ENCODE assay signal across 12 cellular contexts in the genomic region with DNA sequence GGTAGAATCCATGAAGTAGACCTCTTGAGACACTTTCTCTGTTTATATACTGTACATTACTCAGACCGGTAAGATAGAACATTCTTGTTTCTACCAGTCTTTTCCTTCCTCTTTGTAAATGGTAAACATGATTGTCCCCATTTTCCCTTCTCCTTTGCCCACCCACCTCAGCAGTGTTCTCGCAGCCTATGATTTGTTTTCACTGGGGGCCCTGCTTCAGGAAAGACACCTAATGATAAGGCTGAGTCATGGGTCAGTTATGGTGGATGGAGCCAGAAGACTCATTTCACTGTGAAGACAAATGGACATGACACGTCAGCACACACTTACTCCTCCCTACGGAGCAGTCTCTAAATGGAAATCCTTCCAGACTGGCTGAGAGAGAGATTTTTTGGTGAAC. TPM values are rescaled to one million over a fixed set of nuclear protein-coding genes. Genes with fewer than 3 reads are reported as not detected.
A peak's percentile ranks its signal among the peaks of the same experiment; 100 is the strongest.
DNase-seq lines count a peak whose midpoint lies in the region; ATAC-seq and TF ChIP-seq lines count a peak whose summit lies in the region.
"Had no signal": no experiment of that assay in that cellular context is flagged by ENCODE, and none has a peak within 500 bp of the region (broad histone marks: within the 10 kb centered on the region; RNA-seq: fewer than 3 reads in every experiment).

No MANE protein-coding gene starts in this region.

- H3K27me3 ChIP-seq in A673 (replicated peaks; ENCODE audit: insufficient read depth, low read depth, low read length, poor library complexity) (no peaks in the 10 kb centered on the region), adrenal gland (no peaks in the 10 kb centered on the region), hepatocyte (no peaks in the 10 kb centered on the region), SJCRH30 (no peaks in the 10 kb centered on the region)

- TF ChIP-seq POLR2A in adrenal gland (IDR thresholded peaks at IDR 0.05), result no peak

- no peak overlapping the region for H2AFZ ChIP-seq in hepatocyte

- DNase-seq in A673 (ENCODE audit: low spot score), result no peak
- peak; percentile 73 for DNase-seq in GM03348 (ENCODE audit: low spot score)
- DNase-seq in adrenal gland, result peak in 4 of 7 donors; percentile 29 to 59 (median 55)
- no peak for DNase-seq in hepatocyte (ENCODE audit: low spot score)
- DNase-seq in SJCRH30, result no peak
- no peak for DNase-seq in NCI-H748 (lab: John Stamatoyannopoulos, UW; ENCODE audit: unreplicated experiment)
- DNase-seq in inferior parietal cortex (ENCODE audit: extremely low spot score), result no peak
- DNase-seq: activated T-cell treated with anti-CD3 and anti-CD28 coated beads for 4 hours, C1 segment of cervical spinal cord, NCI-H446, WERI-Rb-1 had no signal

- no peak for ATAC-seq in GM21528 (IDR thresholded peaks at IDR 0.05; ENCODE audit: low FRiP score, unreplicated experiment)

- BruUV-seq in A673 (replicated peaks; lab: Mats Ljungman, UMichigan), result no TSS peak

- H3K4me1 ChIP-seq in A673 (ENCODE audit: insufficient read depth, low read length, poor library complexity, severe bottlenecking), result no peaks in the 10 kb centered on the region
- H3K4me1 ChIP-seq in adrenal gland (replicated peaks in 1 of 2), result peaks cover 8 to 20% of the 10 kb centered on the region in 2 donors
- no peaks in the 10 kb centered on the region for H3K4me1 ChIP-seq in hepatocyte (ENCODE audit: insufficient read depth)
- peaks cover 4% of the 10 kb centered on the region; the same call in 1 of the 2 replicates for H3K4me1 ChIP-seq in SJCRH30

- no peaks in the 10 kb centered on the region for H3K9me2 ChIP-seq in hepatocyte (replicated peaks; ENCODE audit: insufficient read depth)

- POLR2A ChIA-PET in A673 (lab: Charles Lee; ENCODE audit: low non-redundant PET), result no interaction called here

- no peaks in the 10 kb centered on the region for H4K20me1 ChIP-seq in hepatocyte (ENCODE audit: insufficient read depth, poor library complexity, severe bottlenecking)

- H3K9me3 ChIP-seq in A673 (ENCODE audit: low read depth, low read length, poor library complexity, severe bottlenecking) (no peaks in the 10 kb centered on the region), adrenal gland (replicated peaks in 1 of 3) (no peaks in the 10 kb centered on the region), hepatocyte (ENCODE audit: low read depth) (no peaks in the 10 kb centered on the region), SJCRH30 (replicated peaks) (no peaks in the 10 kb centered on the region)

- H3K36me3 ChIP-seq in A673 (ENCODE audit: insufficient read depth, low read length, poor library complexity, severe bottlenecking) (peaks cover 72% of the 10 kb centered on the region), adrenal gland (replicated peaks in 1 of 2) (peaks cover 0 to 25% of the 10 kb centered on the region in 2 donors), hepatocyte (replicated peaks; ENCODE audit: insufficient read depth, low read depth) (no peaks in the 10 kb centered on the region), SJCRH30 (peaks cover 97% of the 10 kb centered on the region)

- WGBS in adrenal gland, 4 donors, result 46 to 76% (median 61%) methylated on average over 4 of the region's 4 CpGs
- WGBS in hepatocyte (ENCODE audit: low lambda C conversion rate, missing lambda C conversion rate), result 68% methylated on average over 4 of the region's 4 CpGs

- H3K4me2 ChIP-seq in hepatocyte, result no peak overlapping the region

- H3K79me2 ChIP-seq in hepatocyte, result peaks cover 20% of the 10 kb centered on the region

- TF ChIP-seq CTCF in A673 (conservative IDR thresholded peaks at IDR 0.05; ENCODE audit: low read depth, low read length) (no peak), adrenal gland (IDR thresholded peaks at IDR 0.05) (no peak), hepatocyte (IDR thresholded peaks at IDR 0.05; ENCODE audit: poor library complexity) (no peak)

- CTCF ChIA-PET in A673 (lab: Charles Lee), result no interaction called here

- intact Hi-C loops in A673 (cut with micrococcal nuclease; ENCODE audit: unreplicated experiment), result no loop called here
- intact Hi-C loops in adrenal gland (cut with DNase I), result no loop called here

- H3K4me3 ChIP-seq in A673 (ENCODE audit: low read depth, low read length, poor library complexity, severe bottlenecking), result no peak overlapping the region
- H3K4me3 ChIP-seq in adrenal gland, result no peak overlapping the region
- H3K4me3 ChIP-seq in hepatocyte, result no peak overlapping the region
- H3K4me3 ChIP-seq in SJCRH30, result no peak overlapping the region

- H3K27ac ChIP-seq in A673 (ENCODE audit: low read depth, low read length, poor library complexity, severe bottlenecking), result peak overlapping the region; percentile 18
- H3K27ac ChIP-seq in adrenal gland, result peak overlapping the region in 1 of 5 donors; percentile 20
- H3K27ac ChIP-seq in hepatocyte, result peak overlapping the region; percentile 58
- no peak overlapping the region for H3K27ac ChIP-seq in SJCRH30
- H3K27ac ChIP-seq: WERI-Rb-1 had no signal

RNA-seq across cellular contexts. Expression of a gene that starts 23.7 kb away (rescaled TPM):
- total RNA-seq in A673 (2021), result 61.9 and 69.4 TPM in 2 replicates
- total RNA-seq in adrenal gland, result 10 to 100 TPM in 4 of 8 donors, 1 to 10 TPM in 4; 6.6 to 12.7 (median 9.8) TPM
- polyA plus RNA-seq in adrenal gland, result 1 to 10 TPM; 2.6 to 9.5 (median 3.1) TPM
- total RNA-seq in hepatocyte, result 8.2 and 14.6 TPM in 2 replicates
- 5.1 and 9.7 TPM in 2 replicates for polyA plus RNA-seq in hepatocyte
- total RNA-seq in SJCRH30 (2014; rRNA removed; shearing (Covaris generic)), result 105 and 129 TPM in 2 replicates

RNA-seq across cellular contexts. Expression of a gene that starts 23.7 kb away (rescaled TPM):
- total RNA-seq in A673 (2021) (33.4 and 34.9 TPM in 2 replicates), adrenal gland (10 to 100 TPM; 36.9 to 71.6 (median 56.5) TPM), hepatocyte (40.5 and 47.8 TPM in 2 replicates)
- polyA plus RNA-seq in adrenal gland (10 to 100 TPM; 18.6 to 52.9 (median 33.4) TPM), hepatocyte (61.1 and 63.6 TPM in 2 replicates)
- 56.3 and 56.9 TPM in 2 replicates for total RNA-seq in SJCRH30 (2014; rRNA removed; shearing (Covaris generic))

Comparison
In these comparisons a context has a peak if more than half of its experiments do, and no peak if none do; other contexts are left out.
1. DNase-seq: peak in GM03348 (single experiment) and adrenal gland (4 of 7); none in A673 (single experiment), hepatocyte (single experiment), SJCRH30 (0 of 2), NCI-H748 (single experiment) and inferior parietal cortex (single experiment).